ENCODE assay signal across 8 cellular contexts in genomic region chr17:59842901-59843652, GRCh38. TPM values are rescaled to one million over a fixed set of nuclear protein-coding genes. Genes with fewer than 3 reads are reported as not detected.
DNase-seq lines count a peak whose midpoint lies in the region; ATAC-seq, FAIRE-seq and TF ChIP-seq lines count a peak whose summit lies in the region.

No MANE protein-coding gene starts in this region.

- 84 to 93% (median 90%) methylated on average over 13 of the region's 13 CpGs for WGBS in adipose tissue, 3 donors
- 5% methylated on average over 13 of the region's 13 CpGs for whole genome bisulfite sequencing in HepG2 (ENCODE audit: low lambda C conversion rate)

- H3K4me1 ChIP-seq in PC-9 (replicated peaks; ENCODE audit: insufficient read depth) (peaks cover 47% of the 10 kb centered on the region), HepG2 (ENCODE audit: insufficient read depth, low read length) (peaks cover 72% of the 10 kb centered on the region), BE2C (peaks cover 4% of the 10 kb centered on the region)

- peak; percentile 81 to 94 for TF ChIP-seq POLR2A in HepG2 (IDR thresholded peaks at IDR 0.05; ENCODE audit: insufficient read depth in 1 of 2, low read depth in 2 of 2, low read length in 2 of 2)

- POLR2A ChIA-PET in PC-9 (lab: Charles Lee; ENCODE audit: unreplicated experiment), result interaction anchor here (0.6 to 2.7 kb wide), 12 partner anchors 10 to 136 kb away, joined by 3 to 37 read pairs (median 6); partner anchors contain the start of genes PTRH2 and VMP1
- POLR2A ChIA-PET in HepG2 (lab: Yijun Ruan, JAX), result interaction anchor here (1.0 to 20.0 kb wide), 9 partner anchors 8 to 136 kb away, joined by 3 to 501 read pairs (median 7); partner anchors contain the start of genes PTRH2, RPS6KB1, TUBD1 and VMP1

- H3K79me2 ChIP-seq in PC-9 (ENCODE audit: low read depth), result peaks cover 50% of the 10 kb centered on the region
- peaks cover 36% of the 10 kb centered on the region for H3K79me2 ChIP-seq in HepG2 (ENCODE audit: insufficient read depth, low read length)

- CTCF ChIA-PET in PC-9 (lab: Charles Lee), result interaction anchor here (1.6 kb wide), 1 partner anchor 11 kb away, joined by 8 read pairs; no protein-coding TSS in a partner anchor
- CTCF ChIA-PET in HepG2 (lab: Yijun Ruan, JAX; ENCODE audit: low intra/inter-chr PET ratio, low total read pairs), result interaction anchor here (1.4 to 1.7 kb wide), 2 partner anchors 10 to 90 kb away, joined by 5 to 7 read pairs; no protein-coding TSS in a partner anchor

- peaks cover 21% of the 10 kb centered on the region for H4K20me1 ChIP-seq in PC-9 (ENCODE audit: insufficient read depth)
- peaks cover 34% of the 10 kb centered on the region for H4K20me1 ChIP-seq in HepG2 (ENCODE audit: insufficient read depth, low read length)

- H3K27me3 ChIP-seq in PC-9 (ENCODE audit: insufficient read depth, low read depth), result no peaks in the 10 kb centered on the region
- H3K27me3 ChIP-seq in HepG2 (ENCODE audit: control insufficient read depth in 1 of 2, insufficient read depth in 2 of 2, low read length in 2 of 2), result peaks cover 0 to 4% of the 10 kb centered on the region in 2 experiments; a peak in 1 of 5 replicates
- H3K27me3 ChIP-seq in BE2C, result no peaks in the 10 kb centered on the region

- H3K27ac ChIP-seq in PC-9, result peak overlapping the region; percentile 99
- H3K27ac ChIP-seq in adipose tissue (ENCODE audit: low read depth, low read length), result peak overlapping the region; percentile 42
- peak overlapping the region; percentile 98 for H3K27ac ChIP-seq in HepG2 (ENCODE audit: extremely low read length, insufficient read depth, low read length)

- H3F3A ChIP-seq in PC-9 (ENCODE audit: insufficient read depth, low read depth), result peaks cover 99% of the 10 kb centered on the region

- H3K4me3 ChIP-seq in PC-9, result peak overlapping the region; percentile 88; the same call in 1 of the 2 replicates
- H3K4me3 ChIP-seq in HepG2 (replicated peaks in 1 of 3; ENCODE audit: insufficient read depth in 1 of 3, low read depth in 2 of 3, low read length in 3 of 3), result no peak overlapping the region
- no peak overlapping the region for H3K4me3 ChIP-seq in BE2C (ENCODE audit: low read depth, low read length)

- no peak overlapping the region for H2AFZ ChIP-seq in PC-9
- H2AFZ ChIP-seq in HepG2 (ENCODE audit: low read length), result no peak overlapping the region

- FAIRE-seq in HepG2 (lab: Jason Lieb, UNC), result no peak

- peak overlapping the region; percentile 100 for H3K9ac ChIP-seq in HepG2 (ENCODE audit: insufficient read depth, low read depth, low read length)

- TF ChIP-seq EP300 in HepG2 (IDR thresholded peaks at IDR 0.05; ENCODE audit: low read depth in 2 of 2, low read length in 2 of 2) (peak in 1 of 2 experiments; percentile 11; a peak in 1 of 4 replicates), HepG2 (CRISPR knock-in tag; IDR thresholded peaks at IDR 0.05; ENCODE audit: borderline replicate concordance) (peak; percentile 78)

- H3K9me3 ChIP-seq in PC-9 (ENCODE audit: insufficient read depth, low read depth), result no peaks in the 10 kb centered on the region
- H3K9me3 ChIP-seq in HepG2 (ENCODE audit: low read length), result no peaks in the 10 kb centered on the region
- H3K9me3 ChIP-seq in BE2C, result no peaks in the 10 kb centered on the region

- ATAC-seq in GM21447 (IDR thresholded peaks at IDR 0.05; ENCODE audit: unreplicated experiment) (peak; percentile 40), HepG2 (peak; percentile 68)

- BruUV-seq in PC-9 (replicated peaks; lab: Mats Ljungman, UMichigan), result no TSS peak
- no TSS peak for BruUV-seq in HepG2 (replicated peaks; lab: Mats Ljungman, UMichigan)

- intact Hi-C loops in PC-9 (cut with micrococcal nuclease; ENCODE audit: unreplicated experiment), result loop anchor here (1.0 kb wide), 1 partner anchor 10 kb away; no protein-coding TSS in a partner anchor
- intact Hi-C loops in HepG2 (cut with micrococcal nuclease; ENCODE audit: unreplicated experiment), result loop anchor here (1.0 kb wide), 1 partner anchor 90 kb away; no protein-coding TSS in a partner anchor

- no peak for TF ChIP-seq CTCF in PC-9 (conservative IDR thresholded peaks at IDR 0.05)
- no peak for TF ChIP-seq CTCF in HepG2 (CRISPR knock-in tag; IDR thresholded peaks at IDR 0.05)
- no peak for TF ChIP-seq CTCF in BE2C (IDR thresholded peaks at IDR 0.05; ENCODE audit: low read depth, low read length)

- no peaks in the 10 kb centered on the region for H3K9me2 ChIP-seq in PC-9 (ENCODE audit: insufficient read depth)

- in situ Hi-C loops in HepG2 (cut with HindIII; ENCODE audit: extremely low pct_ligation_motif_present, low pct_unique_long_range_greater_than_20kb), result no loop called here

- TF ChIP-seq RAD21 in HepG2 (CRISPR knock-in tag; IDR thresholded peaks at IDR 0.05), result peak; percentile 54

- H3K4me2 ChIP-seq in PC-9 (peak overlapping the region; percentile 87), HepG2 (ENCODE audit: low read depth, low read length) (peak overlapping the region; percentile 80)

- DNase-seq in Ammon's horn (ENCODE audit: low spot score) (peak; percentile 24), PC-9 (peak; percentile 71 to 100), HepG2 (ENCODE audit: low spot score) (peak; percentile 96), C1 segment of cervical spinal cord (lab: John Stamatoyannopoulos, UW) (no peak), BE2C (no peak)
- DNase-seq in stimulated activated CD8-positive, alpha-beta memory T cell treated with anti-CD3 and anti-CD28 coated beads, Interleukin-4, amount 100 ng/mL, for 48 hours, result peak; percentile 83

- H3K36me3 ChIP-seq in PC-9 (ENCODE audit: low read depth) (peaks cover 41% of the 10 kb centered on the region), HepG2 (replicated peaks in 1 of 2; ENCODE audit: control insufficient read depth in 1 of 2, insufficient read depth in 2 of 2, low read length in 2 of 2) (peaks cover 4 to 23% of the 10 kb centered on the region in 2 experiments; a peak in 3 of 5 replicates), BE2C (peaks cover 16% of the 10 kb centered on the region)

TF ChIP-seq in HepG2, 621 proteins besides CTCF, POLR2A, EP300 and RAD21 (continues in another document):
- TF ChIP-seq HES4 (CRISPR knock-in tag; IDR thresholded peaks at IDR 0.05; ENCODE audit: borderline replicate concordance), result no peak

RNA-seq across cellular contexts. Expression of gene TUBD1, which starts 49.7 kb away (rescaled TPM):
- total RNA-seq in PC-9 (2021), result 11.8 and 13.5 TPM in 2 replicates
- polyA plus RNA-seq in adipose tissue, result 1 to 10 TPM; 4.1 to 8.8 (median 4.5) TPM
- 25.9 and 38.7 TPM in 2 replicates for total RNA-seq in HepG2 (2016; rRNA removed; fragmentation: Illumina TruSeq; extraction: Trizol)
- 20.1 and 20.5 TPM in 2 replicates for total RNA-seq in HepG2 (2016; cell fraction: cytosol; rRNA removed; fragmentation: Illumina TruSeq; extraction: Trizol; ENCODE audit: low read depth)
- 28.3 and 37.1 TPM in 2 replicates for total RNA-seq in HepG2 (2016; cell fraction: insoluble cytoplasmic fraction; rRNA removed; fragmentation: Illumina TruSeq; extraction: Trizol)
- 26.6 and 28.2 TPM in 2 replicates for total RNA-seq in HepG2 (2016; cell fraction: membrane; rRNA removed; fragmentation: Illumina TruSeq; extraction: Trizol)
- total RNA-seq in HepG2 (2016; cell fraction: nucleus; rRNA removed; fragmentation: Illumina TruSeq; extraction: Trizol), result 12.1 and 17.0 TPM in 2 replicates
- 14.0 and 18.2 TPM in 2 replicates for polyA plus RNA-seq in HepG2 (2011; rRNA removed)
- 9.3 and 14.8 TPM in 2 replicates for polyA plus RNA-seq in HepG2 (2011; cell fraction: cytosol; rRNA removed)
- polyA plus RNA-seq in HepG2 (2011; cell fraction: nucleus; rRNA removed), result 4.8 and 5.8 TPM in 2 replicates
- polyA plus RNA-seq in HepG2 (2012), result 21.1 and 22.1 TPM in 2 replicates
- polyA plus RNA-seq in HepG2 (2016; cell fraction: cytosol; fragmentation: Illumina TruSeq; extraction: Trizol; ENCODE audit: low read depth), result 6.2 and 9.4 TPM in 2 replicates
- 31.1 and 38.5 TPM in 2 replicates for polyA plus RNA-seq in HepG2 (2016; cell fraction: insoluble cytoplasmic fraction; fragmentation: Illumina TruSeq; extraction: Trizol; ENCODE audit: low read depth)
- 13.5 and 16.0 TPM in 2 replicates for polyA plus RNA-seq in HepG2 (2016; cell fraction: membrane; fragmentation: Illumina TruSeq; extraction: Trizol; ENCODE audit: low read depth)
- 17.6 and 25.2 TPM in 2 replicates for polyA plus RNA-seq in HepG2 (2016; cell fraction: nucleus; fragmentation: Illumina TruSeq; extraction: Trizol; ENCODE audit: insufficient read depth, low read depth)
- 20.7 and 40.9 TPM in 2 replicates for polyA minus RNA-seq in HepG2 (2011; rRNA and poly(A)+ RNA removed; ENCODE audit: low replicate concordance)
- polyA minus RNA-seq in HepG2 (2011; cell fraction: cytosol; rRNA and poly(A)+ RNA removed), result 8.2 and 12.0 TPM in 2 replicates
- 26.5 and 31.5 TPM in 2 replicates for polyA minus RNA-seq in HepG2 (2011; cell fraction: nucleus; rRNA and poly(A)+ RNA removed)
- 6.3 TPM for polyA plus RNA-seq in BE2C (2012; ENCODE audit: insufficient read depth, insufficient read length, low read depth)

RNA-seq across cellular contexts. Expression of gene RPS6KB1, which starts 49.8 kb away (rescaled TPM):
- total RNA-seq in PC-9 (2021) (31.4 and 41.8 TPM in 2 replicates), HepG2 (2016; rRNA removed; fragmentation: Illumina TruSeq; extraction: Trizol) (42.2 and 44.3 TPM in 2 replicates)
- polyA plus RNA-seq in adipose tissue (10 to 100 TPM in 2 of 3 donors, 1 to 10 TPM in 1; 7.4 to 12.5 (median 11.1) TPM), HepG2 (2011; rRNA removed) (16.5 and 19.9 TPM in 2 replicates)
- total RNA-seq in HepG2 (2016; cell fraction: cytosol; rRNA removed; fragmentation: Illumina TruSeq; extraction: Trizol; ENCODE audit: low read depth), result 12.7 and 14.4 TPM in 2 replicates
- 42.8 and 47.7 TPM in 2 replicates for total RNA-seq in HepG2 (2016; cell fraction: insoluble cytoplasmic fraction; rRNA removed; fragmentation: Illumina TruSeq; extraction: Trizol)
- total RNA-seq in HepG2 (2016; cell fraction: membrane; rRNA removed; fragmentation: Illumina TruSeq; extraction: Trizol), result 13.4 and 15.4 TPM in 2 replicates
- 37.6 and 39.2 TPM in 2 replicates for total RNA-seq in HepG2 (2016; cell fraction: nucleus; rRNA removed; fragmentation: Illumina TruSeq; extraction: Trizol)
- polyA plus RNA-seq in HepG2 (2011; cell fraction: cytosol; rRNA removed), result 6.6 and 10.9 TPM in 2 replicates
- 15.6 and 21.2 TPM in 2 replicates for polyA plus RNA-seq in HepG2 (2011; cell fraction: nucleus; rRNA removed)
- 30.9 and 32.5 TPM in 2 replicates for polyA plus RNA-seq in HepG2 (2012)
- polyA plus RNA-seq in HepG2 (2016; cell fraction: cytosol; fragmentation: Illumina TruSeq; extraction: Trizol; ENCODE audit: low read depth), result 2.8 and 3.4 TPM in 2 replicates
- polyA plus RNA-seq in HepG2 (2016; cell fraction: insoluble cytoplasmic fraction; fragmentation: Illumina TruSeq; extraction: Trizol; ENCODE audit: low read depth), result 43.5 and 47.4 TPM in 2 replicates
- polyA plus RNA-seq in HepG2 (2016; cell fraction: membrane; fragmentation: Illumina TruSeq; extraction: Trizol; ENCODE audit: low read depth), result 7.6 and 9.0 TPM in 2 replicates
- 56.0 and 56.9 TPM in 2 replicates for polyA plus RNA-seq in HepG2 (2016; cell fraction: nucleus; fragmentation: Illumina TruSeq; extraction: Trizol; ENCODE audit: insufficient read depth, low read depth)
- 6.7 and 16.4 TPM in 2 replicates for polyA minus RNA-seq in HepG2 (2011; rRNA and poly(A)+ RNA removed; ENCODE audit: low replicate concordance)
- polyA minus RNA-seq in HepG2 (2011; cell fraction: cytosol; rRNA and poly(A)+ RNA removed), result 17.8 and 17.9 TPM in 2 replicates
- polyA minus RNA-seq in HepG2 (2011; cell fraction: nucleus; rRNA and poly(A)+ RNA removed), result 61.5 and 91.5 TPM in 2 replicates
- 30.9 TPM for polyA plus RNA-seq in BE2C (2012; ENCODE audit: insufficient read depth, insufficient read length, low read depth)

Comparison
In these comparisons a context has a peak if more than half of its experiments do, and no peak if none do; other contexts are left out.
1. DNase-seq: peak in Ammon's horn (single experiment), PC-9 (2 of 2), HepG2 (single experiment) and stimulated activated CD8-positive, alpha-beta memory T cell treated with anti-CD3 and anti-CD28 coated beads, Interleukin-4, amount 100 ng/mL, for 48 hours (single experiment); none in C1 segment of cervical spinal cord (0 of 14) and BE2C (single experiment).
2. H3K27ac ChIP-seq: peak in every context shown above with its lines; median percentile 99 in PC-9; 98 in HepG2; 42 in adipose tissue.